ENCODE assay signal across 26 cellular contexts in the genomic region with DNA sequence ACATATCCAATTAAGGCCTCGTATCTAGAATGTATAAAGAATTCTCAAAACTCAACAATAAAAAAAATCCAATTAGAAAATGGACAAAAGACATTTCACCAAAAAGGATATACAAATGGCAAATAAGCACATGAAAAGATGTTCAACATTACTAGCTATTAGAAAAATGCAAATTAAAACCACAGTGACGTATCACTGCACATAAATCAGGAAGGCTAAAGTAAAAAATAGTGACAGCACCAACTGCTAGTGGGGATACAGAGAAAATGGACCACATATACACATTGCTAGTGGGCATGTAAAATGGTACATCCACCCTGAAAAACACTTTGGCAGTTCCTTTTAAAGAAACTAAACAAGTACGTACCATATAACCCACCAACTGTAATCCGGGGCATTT.
"Had no signal": no experiment of that assay in that cellular context is flagged by ENCODE, and none has a peak within 500 bp of the region (broad histone marks: within the 10 kb centered on the region; RNA-seq: fewer than 3 reads in every experiment).

No MANE protein-coding gene starts in this region.

- FAIRE-seq: bronchial epithelial cell had no signal

- H3K27ac Mint-ChIP-seq: activated B cell treated with CpG ODN at 0.5 μM for 24 hours; activated CD4-positive, alpha-beta memory T cell treated with anti-CD3 and anti-CD28 coated beads, Interleukin-2, amount 10 ng/mL, durations not matched to agents 7 days and 5 days; activated CD4-positive, alpha-beta T cell treated with anti-CD3 and anti-CD28 coated beads, Interleukin-2, amount 10 ng/mL, durations not matched to agents 7 days and 5 days; activated naive CD4-positive, alpha-beta T cell treated with anti-CD3 and anti-CD28 coated beads, Interleukin-2, amount 10 ng/mL, durations not matched to agents 7 days and 5 days; activated naive CD8-positive, alpha-beta T cell treated with anti-CD3 and anti-CD28 coated beads, Interleukin-2, amount 10 ng/mL, durations not matched to agents 7 days and 5 days; activated T-helper 2 cell treated with anti-CD3 and anti-CD28 coated beads, Interferon-gamma antibody, Interleukin-2, Interleukin-4, amounts not matched to agents 10 μg/mL and 5 μg/mL and 100 μg/mL, durations not matched to agents 14 hours and 24 hours and 36 hours; T-helper 17 cell had no signal

- H3K27ac ChIP-seq: adrenal gland, KMS-11, Peyer's patch, RWPE1, SJSA1 had no signal

- H3K4me3 ChIP-seq: adrenal gland, Peyer's patch, SJSA1 had no signal

- H3K9ac ChIP-seq: KMS-11 had no signal

- DNase-seq: activated B cell treated with CpG ODN at 0.5 μM for 24 hours; activated CD4-positive, alpha-beta memory T cell treated with anti-CD3 and anti-CD28 coated beads, Interleukin-2, amount 10 ng/mL, durations not matched to agents 7 days and 5 days; activated CD4-positive, alpha-beta T cell treated with anti-CD3 and anti-CD28 coated beads, Interleukin-2, amount 10 ng/mL, durations not matched to agents 7 days and 5 days; activated gamma-delta T cell treated with Interleukin-2 at 50 U/mL for 16 hours; activated naive CD4-positive, alpha-beta T cell treated with anti-CD3 and anti-CD28 coated beads, Interleukin-2, amount 10 ng/mL, durations not matched to agents 7 days and 5 days; activated naive CD8-positive, alpha-beta T cell treated with anti-CD3 and anti-CD28 coated beads, Interleukin-2, amount 10 ng/mL, durations not matched to agents 7 days and 5 days; activated T-cell treated with anti-CD3 and anti-CD28 coated beads for 4 hours; activated T-cell treated with anti-CD3 and anti-CD28 coated beads, Interleukin-2, amount 50 U/mL, for 72 hours; adrenal gland; anterior cingulate cortex; central memory CD4-positive, alpha-beta T cell; NCI-H1048; NCI-H146; NCI-H187 treated with DMSO at 0.1 percent for 48 hours; NCI-H2081 treated with DMSO at 0.1 percent for 48 hours; NCI-H446; NCI-H524; Peyer's patch; Right ventricle myocardium superior; T-helper 17 cell; T-helper 9 cell had no signal

- H3K4me1 ChIP-seq: adrenal gland, Peyer's patch, SJSA1 had no signal

- H3K4me3 Mint-ChIP-seq: activated B cell treated with CpG ODN at 0.5 μM for 24 hours; activated CD4-positive, alpha-beta memory T cell treated with anti-CD3 and anti-CD28 coated beads, Interleukin-2, amount 10 ng/mL, durations not matched to agents 7 days and 5 days; activated CD4-positive, alpha-beta T cell treated with anti-CD3 and anti-CD28 coated beads, Interleukin-2, amount 10 ng/mL, durations not matched to agents 7 days and 5 days; activated naive CD4-positive, alpha-beta T cell treated with anti-CD3 and anti-CD28 coated beads, Interleukin-2, amount 10 ng/mL, durations not matched to agents 7 days and 5 days; activated naive CD8-positive, alpha-beta T cell treated with anti-CD3 and anti-CD28 coated beads, Interleukin-2, amount 10 ng/mL, durations not matched to agents 7 days and 5 days; activated T-cell treated with anti-CD3 and anti-CD28 coated beads, Interleukin-2, amount 50 U/mL, for 72 hours; T-helper 17 cell had no signal

- ATAC-seq: activated T-cell treated with anti-CD3 and anti-CD28 coated beads, Interleukin-2, amount 50 U/mL, for 72 hours; T-helper 17 cell had no signal

- H3K4me2 ChIP-seq: KMS-11 had no signal

- H3K4me1 Mint-ChIP-seq: activated B cell treated with CpG ODN at 0.5 μM for 24 hours; activated CD4-positive, alpha-beta memory T cell treated with anti-CD3 and anti-CD28 coated beads, Interleukin-2, amount 10 ng/mL, durations not matched to agents 7 days and 5 days; activated CD4-positive, alpha-beta T cell treated with anti-CD3 and anti-CD28 coated beads, Interleukin-2, amount 10 ng/mL, durations not matched to agents 7 days and 5 days; activated naive CD4-positive, alpha-beta T cell treated with anti-CD3 and anti-CD28 coated beads, Interleukin-2, amount 10 ng/mL, durations not matched to agents 7 days and 5 days; activated naive CD8-positive, alpha-beta T cell treated with anti-CD3 and anti-CD28 coated beads, Interleukin-2, amount 10 ng/mL, durations not matched to agents 7 days and 5 days; T-helper 17 cell had no signal

- H3K9me3 ChIP-seq: SJSA1 had no signal

- H3K27me3 ChIP-seq: adrenal gland, Peyer's patch, SJSA1 had no signal

- H3K27me3 Mint-ChIP-seq: activated B cell treated with CpG ODN at 0.5 μM for 24 hours; activated CD4-positive, alpha-beta memory T cell treated with anti-CD3 and anti-CD28 coated beads, Interleukin-2, amount 10 ng/mL, durations not matched to agents 7 days and 5 days; activated CD4-positive, alpha-beta T cell treated with anti-CD3 and anti-CD28 coated beads, Interleukin-2, amount 10 ng/mL, durations not matched to agents 7 days and 5 days; activated naive CD4-positive, alpha-beta T cell treated with anti-CD3 and anti-CD28 coated beads, Interleukin-2, amount 10 ng/mL, durations not matched to agents 7 days and 5 days; T-helper 17 cell had no signal
